Comparison of ENCODE assay signal across 15 cellular contexts in the genomic region with DNA sequence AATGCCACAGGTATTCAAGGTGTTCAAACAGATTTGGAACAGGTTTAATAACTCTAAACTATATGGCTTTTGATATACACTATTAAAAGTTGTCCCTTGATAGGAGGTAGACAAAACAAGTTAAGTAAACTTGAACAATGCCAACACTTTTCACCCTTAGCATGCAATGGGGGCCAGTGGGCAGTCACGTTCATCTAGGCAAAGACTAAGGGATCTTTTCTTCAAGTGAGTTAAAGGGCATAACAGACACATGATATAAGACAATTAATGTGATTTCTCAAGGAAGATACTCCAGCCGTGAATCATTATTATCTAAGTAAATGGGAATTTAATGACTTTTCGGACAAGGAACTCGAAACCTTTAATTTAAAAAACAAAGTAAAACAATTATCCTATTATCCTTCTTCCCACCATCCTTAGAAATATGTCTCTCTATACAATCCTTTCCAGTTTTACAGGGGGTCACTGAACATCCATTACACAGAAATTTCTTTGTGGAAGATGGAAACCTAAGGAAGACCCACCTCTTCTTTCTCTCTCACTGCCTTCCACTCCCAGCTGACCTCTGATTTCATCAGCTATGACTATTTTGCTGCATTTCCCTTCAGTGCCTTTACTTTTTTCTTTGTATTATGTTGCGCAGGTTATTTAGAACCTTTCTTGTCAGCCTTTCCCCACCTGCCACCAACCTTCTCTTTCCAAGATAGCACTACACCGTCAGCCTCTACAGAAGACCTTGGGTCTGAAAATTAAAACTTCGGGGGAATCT. TPM values are rescaled to one million over a fixed set of nuclear protein-coding genes. Genes with fewer than 3 reads are reported as not detected.
A peak's percentile ranks its signal among the peaks of the same experiment; 100 is the strongest.
DNase-seq lines count a peak whose midpoint lies in the region; ATAC-seq, FAIRE-seq and TF ChIP-seq lines count a peak whose summit lies in the region.
"Had no signal": no experiment of that assay in that cellular context is flagged by ENCODE, and none has a peak within 500 bp of the region (broad histone marks: within the 10 kb centered on the region; RNA-seq: fewer than 3 reads in every experiment).

No MANE protein-coding gene starts in this region.

- in situ Hi-C loops in Caki2 (cut with HindIII; ENCODE audit: low pct_unique_long_range_greater_than_20kb, low sequenced_read_pairs): loop anchor here (25.0 kb wide), 1 partner anchor 358 kb away; no protein-coding TSS in a partner anchor

- peak overlapping the region; percentile 85 for H3K4me3 ChIP-seq in PC-9
- H3K4me3 ChIP-seq in esophagus squamous epithelium: peak overlapping the region; percentile 49 to 85 (median 73)
- no peak overlapping the region for H3K4me3 ChIP-seq in small intestine (ENCODE audit: low read depth in 1 of 2, low read length in 2 of 2)
- H3K4me3 ChIP-seq: BLaER1 treated with 17β-estradiol and CSF1 and Interleukin-3, amounts not matched to agents 10 nM and 100 nM had no signal

- no peak overlapping the region for H3K27ac Mint-ChIP-seq in neural crest cell (ENCODE audit: unreplicated experiment)
- H3K27ac Mint-ChIP-seq: T-helper 17 cell had no signal

- peaks cover 13% of the 10 kb centered on the region for H3K4me1 Mint-ChIP-seq in neural crest cell

- peak overlapping the region; percentile 91 for H3K4me3 Mint-ChIP-seq in neural crest cell

- POLR2A ChIA-PET in PC-9 (lab: Charles Lee; ENCODE audit: unreplicated experiment): interaction anchor here (0.7 kb wide), 2 partner anchors 24 to 257 kb away, joined by 3 to 6 read pairs; no protein-coding TSS in a partner anchor

- intact Hi-C loops in PC-9 (cut with micrococcal nuclease; ENCODE audit: unreplicated experiment) (loop anchor here (1.0 to 10.0 kb wide), 6 partner anchors 55 to 732 kb away; partner anchors contain the start of genes IL1RAP and P3H2), esophagus squamous epithelium (cut with DNase I) (loop anchor here (5.0 to 10.0 kb wide), 2 partner anchors 96 to 353 kb away; no protein-coding TSS in a partner anchor)

- H3K27me3 ChIP-seq in PC-9 (ENCODE audit: insufficient read depth, low read depth): no peaks in the 10 kb centered on the region
- H3K27me3 ChIP-seq in esophagus squamous epithelium: peaks cover 0 to 3% (median 0%) of the 10 kb centered on the region in 4 donors
- H3K27me3 ChIP-seq in small intestine (ENCODE audit: control insufficient read depth in 2 of 2, insufficient read depth in 2 of 2, low read length in 2 of 2): peaks cover 0 to 4% of the 10 kb centered on the region in 2 donors
- H3K27me3 ChIP-seq: BLaER1 treated with 17β-estradiol and CSF1 and Interleukin-3, amounts not matched to agents 10 nM and 100 nM had no signal

- no peak for TF ChIP-seq POLR2A in esophagus squamous epithelium (IDR thresholded peaks at IDR 0.05)

- H3K9me3 ChIP-seq in PC-9 (ENCODE audit: insufficient read depth, low read depth) (no peaks in the 10 kb centered on the region; the same call in 1 of the 2 replicates), esophagus squamous epithelium (no peaks in the 10 kb centered on the region), small intestine (ENCODE audit: control insufficient read depth, low read depth) (no peaks in the 10 kb centered on the region)

- H3K9me2 ChIP-seq in PC-9 (ENCODE audit: insufficient read depth): no peaks in the 10 kb centered on the region

- peaks cover 52% of the 10 kb centered on the region for H3K27me3 Mint-ChIP-seq in neural crest cell (ENCODE audit: low read depth)

- no peak for FAIRE-seq in small intestine (lab: Jason Lieb, UNC)
- FAIRE-seq: G401.6 had no signal

- H3K4me2 ChIP-seq in PC-9: peak overlapping the region; percentile 93
- H3K4me2 ChIP-seq: BLaER1 treated with 17β-estradiol and CSF1 and Interleukin-3, amounts not matched to agents 10 nM and 100 nM had no signal

- H3K79me2 ChIP-seq in PC-9 (ENCODE audit: low read depth): peaks cover 61% of the 10 kb centered on the region

- no peaks in the 10 kb centered on the region for H3K9me3 Mint-ChIP-seq in neural crest cell
- H3K9me3 Mint-ChIP-seq: central memory CD8-positive, alpha-beta T cell had no signal

- no peaks in the 10 kb centered on the region for H4K20me1 ChIP-seq in PC-9 (ENCODE audit: insufficient read depth)
- H4K20me1 ChIP-seq: BLaER1 treated with 17β-estradiol and CSF1 and Interleukin-3, amounts not matched to agents 10 nM and 100 nM had no signal

- H3K27ac ChIP-seq in PC-9 (peak overlapping the region; percentile 62), esophagus squamous epithelium (peak overlapping the region in 3 of 4 donors; percentile 78 to 90 (median 84)), small intestine (ENCODE audit: low read depth in 1 of 2, low read length in 1 of 2) (no peak overlapping the region)
- H3K27ac ChIP-seq: BLaER1 treated with 17β-estradiol and CSF1 and Interleukin-3, amounts not matched to agents 10 nM and 100 nM had no signal

- BruUV-seq in PC-9 (replicated peaks; lab: Mats Ljungman, UMichigan): no TSS peak

- CTCF ChIA-PET in PC-9 (lab: Charles Lee): interaction anchor here (1.0 to 3.4 kb wide), 7 partner anchors 17 to 377 kb away, joined by 3 to 20 read pairs (median 5); no protein-coding TSS in a partner anchor

- peak; percentile 51 for DNase-seq in Caki2 (ENCODE audit: low read depth)
- DNase-seq in PC-9: peak in 1 of 2 experiments; percentile 50
- no peak for DNase-seq in esophagus squamous epithelium (lab: John Stamatoyannopoulos, UW)
- DNase-seq in neural crest cell (ENCODE audit: low read depth, low spot score): no peak
- DNase-seq in HK-2 (ENCODE audit: unreplicated experiment): no peak
- DNase-seq in GM20000 (ENCODE audit: low spot score): no peak
- no peak for DNase-seq in small intestine
- DNase-seq: activated CD4-positive, alpha-beta T cell treated with anti-CD3 and anti-CD28 coated beads, Interleukin-2, amount 50 U/mL, for 48 hours; NCI-H345; stimulated activated naive CD8-positive, alpha-beta T cell treated with anti-CD3 and anti-CD28 coated beads, Interleukin-15, Interleukin-2, amounts not matched to agents 100 U/mL and 50 U/mL, for 24 hours; T-helper 17 cell had no signal

- H3K36me3 ChIP-seq in PC-9 (ENCODE audit: low read depth): peaks cover 23% of the 10 kb centered on the region
- no peaks in the 10 kb centered on the region for H3K36me3 ChIP-seq in esophagus squamous epithelium
- H3K36me3 ChIP-seq in small intestine (ENCODE audit: control insufficient read depth in 2 of 2, insufficient read depth in 2 of 2, low read length in 2 of 2): no peaks in the 10 kb centered on the region
- H3K36me3 ChIP-seq: BLaER1 treated with 17β-estradiol and CSF1 and Interleukin-3, amounts not matched to agents 10 nM and 100 nM had no signal

- ATAC-seq in HG02588 (IDR thresholded peaks at IDR 0.05; ENCODE audit: unreplicated experiment): no peak
- ATAC-seq: stimulated activated naive CD8-positive, alpha-beta T cell treated with anti-CD3 and anti-CD28 coated beads, Interleukin-15, Interleukin-2, amounts not matched to agents 100 U/mL and 50 U/mL, for 24 hours; T-helper 17 cell had no signal

- H3K4me1 ChIP-seq in PC-9 (replicated peaks; ENCODE audit: insufficient read depth) (peaks cover 39% of the 10 kb centered on the region), esophagus squamous epithelium (peaks cover 0 to 58% (median 4%) of the 10 kb centered on the region in 3 donors), small intestine (ENCODE audit: control insufficient read depth in 2 of 2, insufficient read depth in 1 of 2, low read depth in 1 of 2, low read length in 1 of 2) (no peaks in the 10 kb centered on the region)

- TF ChIP-seq CTCF in PC-9 (conservative IDR thresholded peaks at IDR 0.05) (no peak), esophagus squamous epithelium (IDR thresholded peaks at IDR 0.05) (no peak), neural crest cell (conservative IDR thresholded peaks at IDR 0.05) (no peak), GM20000 (IDR thresholded peaks at IDR 0.05; ENCODE audit: extremely low read depth, missing control alignments) (no peak)

- H2AFZ ChIP-seq in PC-9: peak overlapping the region; percentile 90; the same call in 1 of the 2 replicates

- 89 to 91% methylated on average over 7 of the region's 7 CpGs for WGBS in esophagus squamous epithelium, 2 donors
- WGBS in small intestine, 3 donors: 85 to 92% (median 88%) methylated on average over 7 of the region's 7 CpGs

- H3F3A ChIP-seq in PC-9 (ENCODE audit: insufficient read depth, low read depth): peaks cover 4% of the 10 kb centered on the region; the same call in 1 of the 2 replicates

- H3K36me3 Mint-ChIP-seq in neural crest cell (ENCODE audit: low read depth): no peaks in the 10 kb centered on the region

RNA-seq across cellular contexts. Expression of gene CLDN1, which starts 1.5 kb away (rescaled TPM):
- 129 and 151 TPM in 2 replicates for total RNA-seq in Caki2 (2014; rRNA removed; shearing (Covaris generic); ENCODE audit: low replicate concordance)
- total RNA-seq in PC-9 (2021) (25.9 and 27.1 TPM in 2 replicates), esophagus squamous epithelium (10 to 100 TPM; 34.8 to 59.6 (median 45.4) TPM), neural crest cell (0.14 and 0.39 TPM in 2 replicates)
- 1 to 10 TPM in 1 of 3 donors, under 1 TPM in 1, not detected in 1; 0.45 to 1.3 TPM for polyA plus RNA-seq in small intestine
- total RNA-seq: T-helper 17 cell had no signal

Comparison
In these comparisons a context has a peak if more than half of its experiments do, and no peak if none do; other contexts are left out.
1. H3K27ac ChIP-seq: peak in PC-9 (single experiment) and esophagus squamous epithelium (3 of 4); none in small intestine (0 of 2).
2. H3K4me3 ChIP-seq: peak in PC-9 (single experiment) and esophagus squamous epithelium (4 of 4); none in small intestine (0 of 2).
3. RNA of gene CLDN1, which starts 1.5 kb away (total RNA-seq): 129 to 151 TPM in Caki2, 34.8 to 59.6 TPM in esophagus squamous epithelium and 25.9 to 27.1 TPM in PC-9; 0.14 to 0.39 TPM in neural crest cell; every median in the first group is over 10 times any median in the second.